In the genomic region with DNA sequence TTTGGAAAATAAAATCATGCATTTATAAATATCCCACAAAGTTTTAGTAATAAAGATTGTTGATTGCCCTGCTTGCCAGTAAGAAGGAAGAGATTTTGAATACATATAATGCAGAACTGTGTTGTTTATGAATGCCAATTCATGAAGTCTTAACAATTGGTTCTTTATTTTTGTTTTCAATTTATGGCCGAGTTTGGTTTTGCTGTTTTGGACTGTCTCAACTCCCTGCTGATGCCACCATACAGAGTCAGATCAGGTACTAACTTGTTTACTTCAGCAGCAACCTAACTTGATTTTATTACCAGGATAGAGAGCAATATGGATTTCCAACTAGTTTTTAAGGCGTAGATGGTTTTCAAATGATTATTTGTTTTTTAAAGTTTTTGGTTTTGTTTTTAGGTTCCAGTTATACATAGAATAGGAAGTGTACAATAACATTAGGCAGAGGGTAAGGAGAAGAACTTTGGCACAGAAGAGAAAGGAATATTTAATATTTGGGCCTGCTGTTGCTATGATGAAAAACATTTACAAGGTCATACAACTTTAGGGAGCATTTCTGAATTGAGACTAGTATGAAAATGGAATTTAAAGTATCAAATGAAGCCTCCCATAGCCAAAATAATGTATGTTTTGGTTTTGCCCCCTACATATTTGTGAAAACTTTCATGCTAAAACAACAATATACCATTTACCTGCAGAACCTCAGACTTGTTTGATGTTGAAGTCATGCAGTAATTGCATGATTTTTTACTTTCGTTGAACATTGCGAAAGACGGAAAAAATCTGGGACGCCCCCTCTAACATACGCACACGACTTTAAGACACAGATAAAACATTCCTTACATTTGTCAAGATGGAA, we compare ENCODE assay signal across 8 cellular contexts. TPM values are rescaled to one million over a fixed set of nuclear protein-coding genes. Genes with fewer than 3 reads are reported as not detected.
DNase-seq lines count a peak whose midpoint lies in the region; TF ChIP-seq lines count a peak whose summit lies in the region.

No MANE protein-coding gene starts in this region.

- H3K4me1 ChIP-seq in CD8-positive, alpha-beta memory T cell (ENCODE audit: insufficient read depth, low read length), result peaks cover 21% of the 10 kb centered on the region
- H3K4me1 ChIP-seq in mucosa of rectum (ENCODE audit: control insufficient read depth in 2 of 2, insufficient read depth in 2 of 2, low read length in 2 of 2), result peaks cover 2 to 17% of the 10 kb centered on the region in 2 donors

- H3K27ac Mint-ChIP-seq in CD8-positive, alpha-beta memory T cell, result peak overlapping the region; percentile 89 to 100 (median 98)

- peak overlapping the region; percentile 83 to 99 (median 90) for H3K4me3 Mint-ChIP-seq in CD8-positive, alpha-beta memory T cell

- no peaks in the 10 kb centered on the region for H3K9me3 Mint-ChIP-seq in CD8-positive, alpha-beta memory T cell

- H3K27me3 ChIP-seq in CD8-positive, alpha-beta memory T cell (ENCODE audit: insufficient read depth, low read length, poor library complexity, severe bottlenecking), result no peaks in the 10 kb centered on the region
- H3K27me3 ChIP-seq in mucosa of rectum (ENCODE audit: control insufficient read depth in 2 of 2, insufficient read depth in 2 of 2, low read length in 2 of 2), result no peaks in the 10 kb centered on the region

- peak overlapping the region; percentile 85 for H3K4me3 ChIP-seq in CD8-positive, alpha-beta memory T cell (ENCODE audit: low read length)
- H3K4me3 ChIP-seq in coronary artery (peak overlapping the region; percentile 79), mucosa of rectum (ENCODE audit: low read length in 2 of 2) (peak overlapping the region; percentile 81 to 92)

- POLR2A ChIA-PET in CD8-positive, alpha-beta memory T cell (lab: Charles Lee), result interaction anchor here (0.5 to 3.1 kb wide), 11 partner anchors 25 to 1275 kb away, joined by 3 to 43 read pairs (median 4); partner anchors contain the start of genes NFKBIA, PPP2R3C, PRORP and PSMA6

- peaks cover 23 to 36% (median 34%) of the 10 kb centered on the region in 3 donors for H3K4me1 Mint-ChIP-seq in CD8-positive, alpha-beta memory T cell

- peaks cover 0 to 33% (median 0%) of the 10 kb centered on the region in 3 donors for H3K36me3 Mint-ChIP-seq in CD8-positive, alpha-beta memory T cell

- H3K27me3 Mint-ChIP-seq in CD8-positive, alpha-beta memory T cell, result peaks cover 0 to 4% of the 10 kb centered on the region in 2 donors

- CTCF ChIA-PET in CD8-positive, alpha-beta memory T cell (lab: Charles Lee), result interaction anchor here (0.6 to 1.3 kb wide), 4 partner anchors 9 to 64 kb away, joined by 3 to 9 read pairs (median 3); no protein-coding TSS in a partner anchor

- H3K27ac ChIP-seq in CD8-positive, alpha-beta memory T cell (ENCODE audit: low read depth, low read length), result peak overlapping the region; percentile 98
- H3K27ac ChIP-seq in coronary artery (peak overlapping the region; percentile 98), mucosa of rectum (ENCODE audit: low read depth in 2 of 2, low read length in 2 of 2) (peak overlapping the region; percentile 99)

- H3K9me3 ChIP-seq in CD8-positive, alpha-beta memory T cell (ENCODE audit: low read length), result no peaks in the 10 kb centered on the region
- H3K9me3 ChIP-seq in mucosa of rectum (ENCODE audit: control insufficient read depth in 2 of 2, low read length in 2 of 2), result no peaks in the 10 kb centered on the region

- no peak for TF ChIP-seq CTCF in coronary artery (IDR thresholded peaks at IDR 0.05)

- DNase-seq in CD8-positive, alpha-beta memory T cell, result no peak
- peak; percentile 32 for DNase-seq in MV-4-11 (lab: John Stamatoyannopoulos, UW)
- no peak for DNase-seq in coronary artery (ENCODE audit: low spot score)
- DNase-seq in KG1 (lab: John Stamatoyannopoulos, UW), result no peak
- DNase-seq in islet precursor cell, result no peak
- no peak for DNase-seq in NCI-H524 treated with DMSO at 0.1 percent for 48 hours (lab: John Stamatoyannopoulos, UW)
- DNase-seq in NCI-H748 (lab: John Stamatoyannopoulos, UW; ENCODE audit: unreplicated experiment), result no peak

- H3K9ac ChIP-seq in mucosa of rectum (ENCODE audit: low read depth in 1 of 2, low read length in 2 of 2), result peak overlapping the region; percentile 97 to 99

- H3K36me3 ChIP-seq in CD8-positive, alpha-beta memory T cell (ENCODE audit: insufficient read depth, low read length), result no peaks in the 10 kb centered on the region
- no peaks in the 10 kb centered on the region for H3K36me3 ChIP-seq in mucosa of rectum (ENCODE audit: control insufficient read depth in 2 of 2, insufficient read depth in 2 of 2, low read length in 2 of 2)

RNA-seq across cellular contexts. Expression of gene FAM177A1, which starts 0.9 kb away (rescaled TPM):
- total RNA-seq in CD8-positive, alpha-beta memory T cell, result 10 to 100 TPM; 43.1 to 47.4 TPM
- 54.6 TPM for polyA plus RNA-seq in CD8-positive, alpha-beta memory T cell
